Comparison of ENCODE assay signal across 33 cellular contexts in the genomic region with DNA sequence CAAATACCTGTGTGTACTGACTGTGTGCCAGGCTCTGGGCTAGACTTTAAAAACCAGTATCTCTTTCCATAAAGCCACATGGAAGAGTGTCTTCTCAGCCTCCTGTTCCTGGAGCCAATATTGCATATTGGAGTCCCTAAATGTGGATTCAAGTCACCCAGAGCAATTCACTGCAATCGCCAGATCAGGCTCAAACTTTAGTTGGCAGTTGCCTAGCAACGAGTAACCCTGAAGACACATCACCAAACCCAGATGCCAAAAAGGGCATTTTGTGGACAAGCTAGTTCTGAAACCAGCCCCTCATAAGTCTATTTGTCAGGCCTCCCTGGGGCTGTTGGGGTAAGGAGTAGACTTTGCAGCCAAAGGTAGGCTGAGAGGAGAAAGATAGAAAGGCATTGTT.
"Had no signal": no experiment of that assay in that cellular context is flagged by ENCODE, and none has a peak within 500 bp of the region (broad histone marks: within the 10 kb centered on the region; RNA-seq: fewer than 3 reads in every experiment).

No MANE protein-coding gene starts in this region.

- H3K4me1 ChIP-seq: ascending aorta, colonic mucosa, pancreas, prostate gland, sigmoid colon, uterus had no signal

- H3K27me3 Mint-ChIP-seq: activated naive CD8-positive, alpha-beta T cell; stimulated activated memory B cell treated with anti-CD40 and anti-IgM and Interleukin-4, amounts not matched to agents 10 μg/mL and 1 μg/mL and 100 μg/mL, for 72 hours; stimulated activated naive CD8-positive, alpha-beta T cell treated with anti-CD3 and anti-CD28 coated beads, Interleukin-15, amount 100 ng/mL, for 72 hours had no signal

- H3K36me3 ChIP-seq: ascending aorta, colonic mucosa, pancreas, prostate gland, sigmoid colon, uterus had no signal

- ATAC-seq: activated CD4-positive, alpha-beta T cell treated with anti-CD3 and anti-CD28 coated beads for 36 hours; activated CD8-positive, alpha-beta memory T cell treated with anti-CD3 and anti-CD28 coated beads, Interleukin-2, amount 10 ng/mL, durations not matched to agents 7 days and 5 days; activated CD8-positive, alpha-beta T cell treated with anti-CD3 and anti-CD28 coated beads, Interleukin-2, amount 10 ng/mL, durations not matched to agents 7 days and 5 days; left cardiac atrium; left ventricle myocardium superior; pancreas; stimulated activated naive CD8-positive, alpha-beta T cell treated with anti-CD3 and anti-CD28 coated beads, Interleukin-15, amount 100 ng/mL, for 72 hours had no signal

- H3K27me3 ChIP-seq: ascending aorta, cardiac muscle cell, colonic mucosa, pancreas, sigmoid colon, uterus had no signal

- H3K27ac Mint-ChIP-seq: activated CD4-positive, alpha-beta T cell treated with anti-CD3 and anti-CD28 coated beads for 36 hours; activated naive CD8-positive, alpha-beta T cell; activated T-helper 2 cell treated with anti-CD3 and anti-CD28 coated beads, Interferon-gamma antibody, Interleukin-2, Interleukin-4, amounts not matched to agents 10 μg/mL and 5 μg/mL and 100 μg/mL, durations not matched to agents 14 hours and 24 hours and 36 hours; brain; stimulated activated naive CD8-positive, alpha-beta T cell treated with anti-CD3 and anti-CD28 coated beads, Interleukin-15, amount 100 ng/mL, for 72 hours; T-helper 2 cell treated with Interferon-gamma antibody and Interleukin-4, amounts not matched to agents 5 μg/mL and 100 μg/mL, for 36 hours; type B pancreatic cell had no signal

- H3K27ac ChIP-seq: ascending aorta, cardiac muscle cell, colonic mucosa, pancreas, prostate gland, sigmoid colon, uterus had no signal

- FAIRE-seq: keratinocyte, pancreas, small intestine had no signal

- H3K4me3 ChIP-seq: ascending aorta, cardiac muscle cell, colonic mucosa, pancreas, prostate gland, sigmoid colon, uterus had no signal

- DNase-seq: activated CD4-positive, alpha-beta T cell treated with anti-CD3 and anti-CD28 coated beads for 36 hours; activated CD4-positive, CD25-positive, alpha-beta regulatory T cell; activated CD8-positive, alpha-beta memory T cell treated with anti-CD3 and anti-CD28 coated beads, Interleukin-2, amount 10 ng/mL, durations not matched to agents 7 days and 5 days; activated naive CD4-positive, alpha-beta T cell treated with Interleukin-2 at 50 U/mL for 16 hours; activated T-cell treated with anti-CD3 and anti-CD28 coated beads, Interleukin-2, amount 50 U/mL, for 48 hours; cerebellar nuclear complex; colonic mucosa; effector memory CD4-positive, alpha-beta T cell; head of caudate nucleus; hippocampal formation; left cardiac atrium; left ventricle myocardium superior; nucleus accumbens; pancreas; retina; small intestine; stimulated activated CD4-positive, alpha-beta T cell treated with anti-CD3 and anti-CD28 coated beads, Interleukin-4, amount 100 ng/mL, for 24 hours; stimulated activated naive CD8-positive, alpha-beta T cell treated with anti-CD3 and anti-CD28 coated beads, Interleukin-15, amount 100 ng/mL, for 72 hours; substantia nigra; uterus had no signal

- H3K4me3 Mint-ChIP-seq: activated CD4-positive, alpha-beta T cell treated with anti-CD3 and anti-CD28 coated beads for 36 hours; activated CD8-positive, alpha-beta memory T cell treated with anti-CD3 and anti-CD28 coated beads, Interleukin-2, amount 10 ng/mL, durations not matched to agents 7 days and 5 days; activated CD8-positive, alpha-beta T cell treated with anti-CD3 and anti-CD28 coated beads, Interleukin-2, amount 10 ng/mL, durations not matched to agents 7 days and 5 days; activated naive CD8-positive, alpha-beta T cell; brain; neural crest cell; stimulated activated memory B cell treated with anti-CD40 and anti-IgM and Interleukin-4, amounts not matched to agents 10 μg/mL and 1 μg/mL and 100 μg/mL, for 72 hours; type B pancreatic cell had no signal

- H3K36me3 Mint-ChIP-seq: brain, type B pancreatic cell had no signal

- H3K9me3 Mint-ChIP-seq: activated T-helper 2 cell treated with anti-CD3 and anti-CD28 coated beads, Interferon-gamma antibody, Interleukin-2, Interleukin-4, amounts not matched to agents 10 μg/mL and 5 μg/mL and 100 μg/mL, durations not matched to agents 14 hours and 24 hours and 36 hours; brain; neural crest cell; stimulated activated memory B cell treated with anti-CD40 and anti-IgM and Interleukin-4, amounts not matched to agents 10 μg/mL and 1 μg/mL and 100 μg/mL, for 72 hours; stimulated activated naive CD8-positive, alpha-beta T cell treated with anti-CD3 and anti-CD28 coated beads, Interleukin-15, amount 100 ng/mL, for 72 hours; T-helper 2 cell treated with Interferon-gamma antibody and Interleukin-4, amounts not matched to agents 5 μg/mL and 100 μg/mL, for 36 hours; type B pancreatic cell had no signal

- H3K9me3 ChIP-seq: ascending aorta, colonic mucosa, pancreas, prostate gland, sigmoid colon, uterus had no signal
